24 cellular contexts compared by ENCODE assay signal in the genomic region with DNA sequence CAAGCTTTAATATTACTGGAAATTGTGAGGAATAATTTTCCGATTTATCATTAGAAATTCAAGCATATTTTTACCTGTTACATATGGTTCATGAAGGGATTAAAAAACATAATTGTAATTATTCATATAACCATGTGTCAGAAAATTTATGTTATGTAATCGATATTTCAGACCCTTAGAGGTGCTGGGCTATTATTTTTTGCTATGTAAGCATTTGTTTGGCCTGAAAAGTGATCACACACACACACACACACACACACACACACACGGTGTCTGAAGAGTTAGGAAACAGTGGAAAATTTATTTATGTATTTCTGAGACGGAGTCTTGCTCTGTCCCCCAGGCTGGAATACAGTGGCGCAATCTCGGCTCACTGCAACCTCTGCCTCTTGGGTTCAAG.
"Had no signal": no experiment of that assay in that cellular context is flagged by ENCODE, and none has a peak within 500 bp of the region (broad histone marks: within the 10 kb centered on the region; RNA-seq: fewer than 3 reads in every experiment).

No MANE protein-coding gene starts in this region.

- H3K36me3 ChIP-seq: colonic mucosa, esophagus squamous epithelium, gastrocnemius medialis, left lung, lower lobe of right lung had no signal

- H3K27me3 ChIP-seq: colonic mucosa, esophagus squamous epithelium, gastrocnemius medialis, left lung had no signal

- DNase-seq: colonic mucosa; cortex of kidney; effector CD8-positive, alpha-beta T cell; effector memory CD8-positive, alpha-beta T cell; endodermal cell; erythroblast; esophagus squamous epithelium; foreskin fibroblast; foreskin melanocyte; gastrocnemius medialis; glutamatergic neuron; head of caudate nucleus; hippocampal formation; left cardiac atrium; left lung; left ventricle myocardium superior; lower lobe of right lung; mesenchymal stem cell; mucosa of descending colon had no signal

- H3K9me3 ChIP-seq: colonic mucosa, gastrocnemius medialis, lower lobe of right lung, mucosa of descending colon had no signal

- H3K4me3 ChIP-seq: colonic mucosa, esophagus squamous epithelium, gastrocnemius medialis, left lung, lower lobe of right lung, mucosa of descending colon had no signal

- H3K4me1 ChIP-seq: colonic mucosa, esophagus squamous epithelium, gastrocnemius medialis, left lung, lower lobe of right lung had no signal

- ATAC-seq: effector memory CD8-positive, alpha-beta T cell; esophagus mucosa; gastrocnemius medialis; left lung; left ventricle myocardium superior; lower lobe of right lung; mucosa of descending colon had no signal

- H3K27ac ChIP-seq: colonic mucosa, epithelial cell of prostate, esophagus squamous epithelium, gastrocnemius medialis, left lung, lower lobe of right lung had no signal

- FAIRE-seq: endometrium, islet of Langerhans, keratinocyte had no signal
